8 cellular contexts compared by ENCODE assay signal in the genomic region with DNA sequence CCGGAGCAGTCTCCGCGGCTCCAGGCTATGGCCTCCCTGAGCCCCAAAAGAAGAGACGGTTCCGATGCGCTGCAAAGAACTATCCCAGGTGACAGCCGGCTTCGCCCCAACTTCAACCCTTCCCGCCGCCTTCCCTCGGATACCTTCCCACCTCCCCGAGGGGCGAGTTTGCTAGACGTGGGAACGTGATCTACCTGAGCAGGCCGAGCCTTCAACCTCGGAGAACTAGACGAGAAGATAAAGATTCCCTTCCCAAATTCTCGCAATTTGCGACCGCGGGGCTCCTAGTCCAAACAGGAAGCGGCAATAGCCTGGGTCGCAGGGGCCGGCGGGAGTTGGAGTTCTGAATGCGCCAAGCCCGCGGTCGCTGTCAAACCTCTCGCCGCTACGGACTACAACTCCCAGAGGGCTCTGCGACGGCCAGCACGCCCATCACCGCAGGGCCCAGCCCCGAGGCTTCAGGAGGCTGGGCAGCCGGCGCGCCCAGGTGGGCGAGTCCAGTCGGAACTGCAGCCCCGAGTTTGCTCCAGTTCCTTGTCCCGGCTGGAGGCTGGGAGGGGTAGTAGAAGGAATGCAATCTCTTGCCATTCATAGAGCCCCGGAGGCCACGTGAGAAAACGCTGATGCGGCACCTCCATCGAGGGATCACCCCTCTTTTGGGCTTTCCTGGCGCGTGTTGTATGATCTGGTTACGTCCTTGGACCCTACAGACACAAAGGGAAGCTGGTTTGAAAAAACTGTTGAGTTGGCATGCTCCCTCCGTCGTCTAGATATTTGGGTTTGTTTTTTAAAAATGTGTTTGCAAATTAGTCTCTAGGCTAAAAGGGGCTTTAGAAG. TPM values are rescaled to one million over a fixed set of nuclear protein-coding genes. Genes with fewer than 3 reads are reported as not detected.
DNase-seq lines count a peak whose midpoint lies in the region; ATAC-seq, FAIRE-seq and TF ChIP-seq lines count a peak whose summit lies in the region.

SLC38A9 (minus strand) TSS at position 302 of the 837 bp plus-strand sequence. CDS start 14,366 bp downstream, outside the sequence.

- H3K9me1 ChIP-seq in keratinocyte (ENCODE audit: control insufficient read depth, extremely low read depth, insufficient read depth, low read length) = no peaks in the 10 kb centered on the region

- peak within 1 kb of the TSS; percentile 70 for H3K27ac ChIP-seq in keratinocyte (ENCODE audit: control insufficient read depth, insufficient read depth, low read length)

- peak within 1 kb of the TSS; percentile 84 for H3K9ac ChIP-seq in keratinocyte (ENCODE audit: control insufficient read depth, extremely low read depth, insufficient read depth, low read length)

- FAIRE-seq in keratinocyte (lab: Jason Lieb, UNC) = peak; percentile 20

- H3K9me3 ChIP-seq in keratinocyte (ENCODE audit: control insufficient read depth, low read depth, low read length) = no peaks in the 10 kb centered on the region

- peaks cover 11% of the 10 kb centered on the region for H3K4me1 ChIP-seq in keratinocyte (ENCODE audit: control insufficient read depth, extremely low read depth, insufficient read depth, low read length)

- peaks cover 6% of the 10 kb centered on the region for H3K79me2 ChIP-seq in keratinocyte (ENCODE audit: control insufficient read depth, insufficient read depth, low read length)

- H3K4me2 ChIP-seq in keratinocyte (ENCODE audit: control insufficient read depth, extremely low read depth, insufficient read depth, low read depth, low read length) = peak within 1 kb of the TSS; percentile 94

- peak; percentile 57 for DNase-seq in AG09309 (ENCODE audit: low read depth)
- peak; percentile 88 to 93 for DNase-seq in NCI-H446 (lab: John Stamatoyannopoulos, UW)
- peak; percentile 84 for DNase-seq in activated CD4-positive, CD25-positive, alpha-beta regulatory T cell treated with anti-CD3 and anti-CD28 coated beads, Interleukin-2, amount 50 U/mL, for 16 hours (ENCODE audit: low read depth, low spot score)
- peak; percentile 96 for DNase-seq in cerebellar cortex (ENCODE audit: low spot score)
- peak; percentile 45 for DNase-seq in keratinocyte (ENCODE audit: low read depth, low spot score)
- peak; percentile 77 to 86 for DNase-seq in stimulated activated CD4-positive, alpha-beta T cell treated with anti-CD3 and anti-CD28 coated beads, Interleukin-15, amount 100 ng/mL, for 1 hour (ENCODE audit: low read depth in 1 of 2, low spot score in 1 of 2)

- H3K36me3 ChIP-seq in keratinocyte (ENCODE audit: control insufficient read depth in 2 of 2, extremely low read depth in 1 of 2, insufficient read depth in 2 of 2, low read length in 2 of 2) = no peaks in the 10 kb centered on the region

- peak; percentile 100 for ATAC-seq in GM19025 (IDR thresholded peaks at IDR 0.05; ENCODE audit: low read depth, unreplicated experiment)
- peak; percentile 100 for ATAC-seq in HG03342 (IDR thresholded peaks at IDR 0.05; ENCODE audit: unreplicated experiment)

- H3K4me3 ChIP-seq in AG09309 (ENCODE audit: control insufficient read depth, low read depth, low read length) (peak within 1 kb of the TSS; percentile 88), keratinocyte (ENCODE audit: control insufficient read depth in 2 of 3, extremely low read depth in 1 of 3, insufficient read depth in 2 of 3, low read depth in 1 of 3, low read length in 3 of 3) (peak within 1 kb of the TSS; percentile 69 to 79 (median 79))

- peak within 1 kb of the TSS; percentile 93 for H2AFZ ChIP-seq in keratinocyte (ENCODE audit: control insufficient read depth, low read length)

- no peaks in the 10 kb centered on the region for H3K27me3 ChIP-seq in keratinocyte (ENCODE audit: control insufficient read depth, extremely low read depth, insufficient read depth, low read length)

- H4K20me1 ChIP-seq in keratinocyte (ENCODE audit: control insufficient read depth, extremely low read depth, insufficient read depth, low read length) = no peaks in the 10 kb centered on the region

- dilution Hi-C loops in keratinocyte (cut with MboI; ENCODE audit: extremely low pct_ligation_motif_present, low sequenced_read_pairs) = no loop called here

- TF ChIP-seq CTCF in AG09309 (IDR thresholded peaks at IDR 0.05; ENCODE audit: control insufficient read depth, insufficient read depth, low read depth, low read length, missing control alignments) (no peak), keratinocyte (optimal IDR thresholded peaks at IDR 0.05 in 1 of 3, IDR thresholded peaks at IDR 0.05 in 1 of 3, conservative IDR thresholded peaks at IDR 0.05 in 1 of 3; ENCODE audit: extremely low read depth in 1 of 3, insufficient read depth in 2 of 3, low read length in 3 of 3) (no peak)

RNA-seq across cellular contexts. Expression of gene SLC38A9, which starts in this region (rescaled TPM):
- polyA plus RNA-seq in keratinocyte = 18.9 to 43.3 TPM (median 39.9 TPM) in 3 replicates
- polyA plus RNA-seq in keratinocyte (2011; ENCODE audit: low read depth) = 7.0 TPM
- 8.4 and 22.5 TPM in 2 replicates for polyA plus RNA-seq in keratinocyte (2011; cell fraction: cytosol; rRNA removed)
- 44.9 and 57.3 TPM in 2 replicates for polyA plus RNA-seq in keratinocyte (2011; cell fraction: nucleus; rRNA removed)
- 5.7 and 18.8 TPM in 2 replicates for polyA plus RNA-seq in keratinocyte (2012; ENCODE audit: low replicate concordance)
- 7.1 to 55.4 TPM (median 37.8 TPM) in 3 replicates for polyA minus RNA-seq in keratinocyte
- 21.1 TPM for polyA minus RNA-seq in keratinocyte (2011; cell fraction: cytosol; rRNA and poly(A)+ RNA removed)
- polyA minus RNA-seq in keratinocyte (2011; cell fraction: nucleus; rRNA and poly(A)+ RNA removed) = 65.4 and 113 TPM in 2 replicates

Comparison
In these comparisons a context has a peak if more than half of its experiments do, and no peak if none do; other contexts are left out.
1. Peak in every context shown above with its lines: DNase-seq, ATAC-seq, H3K4me3 ChIP-seq and H3K27ac ChIP-seq.
2. DNase-seq: peak in every context shown above with its lines; median percentile 96 in cerebellar cortex; 90 in NCI-H446; 84 in activated CD4-positive, CD25-positive, alpha-beta regulatory T cell treated with anti-CD3 and anti-CD28 coated beads, Interleukin-2, amount 50 U/mL, for 16 hours; 82 in stimulated activated CD4-positive, alpha-beta T cell treated with anti-CD3 and anti-CD28 coated beads, Interleukin-15, amount 100 ng/mL, for 1 hour; 57 in AG09309; 45 in keratinocyte.